14 cellular contexts compared by ENCODE assay signal in genomic region chr1:145826030-145826429, GRCh38. TPM values are rescaled to one million over a fixed set of nuclear protein-coding genes. Genes with fewer than 3 reads are reported as not detected.
DNase-seq lines count a peak whose midpoint lies in the region; ATAC-seq and TF ChIP-seq lines count a peak whose summit lies in the region.
"Had no signal": no experiment of that assay in that cellular context is flagged by ENCODE, and none has a peak within 500 bp of the region (broad histone marks: within the 10 kb centered on the region; RNA-seq: fewer than 3 reads in every experiment).

No MANE protein-coding gene starts in this region.

- no peaks in the 10 kb centered on the region for H3K27me3 ChIP-seq in CD4-positive, alpha-beta memory T cell (ENCODE audit: insufficient read depth, low read length)
- no peaks in the 10 kb centered on the region for H3K27me3 ChIP-seq in KMS-11 (ENCODE audit: insufficient read depth, low read depth)
- H3K27me3 ChIP-seq: gastroesophageal sphincter, pancreas, stomach had no signal

- peaks cover 17 to 34% (median 24%) of the 10 kb centered on the region in 4 donors for H3K4me1 Mint-ChIP-seq in CD4-positive, alpha-beta memory T cell
- H3K4me1 Mint-ChIP-seq in activated naive CD8-positive, alpha-beta T cell treated with anti-CD3 and anti-CD28 coated beads for 36 hours: peaks cover 42% of the 10 kb centered on the region
- H3K4me1 Mint-ChIP-seq in natural killer cell treated with Interleukin-12 subunit alpha and Interleukin-12 subunit beta and Interleukin-15 and Interleukin-18, amount 100 ng/mL, for 72 hours (ENCODE audit: low read depth in 2 of 2): peaks cover 27 to 32% of the 10 kb centered on the region in 2 donors

- H3K4me3 Mint-ChIP-seq in CD4-positive, alpha-beta memory T cell: peak overlapping the region; percentile 57 to 84 (median 65)
- H3K4me3 Mint-ChIP-seq in activated naive CD8-positive, alpha-beta T cell treated with anti-CD3 and anti-CD28 coated beads for 36 hours: peak overlapping the region; percentile 97
- peak overlapping the region; percentile 93 for H3K4me3 Mint-ChIP-seq in natural killer cell treated with Interleukin-12 subunit alpha and Interleukin-12 subunit beta and Interleukin-15 and Interleukin-18, amount 100 ng/mL, for 72 hours

- no peak for DNase-seq in CD4-positive, alpha-beta memory T cell
- no peak for DNase-seq in activated naive CD8-positive, alpha-beta T cell treated with anti-CD3 and anti-CD28 coated beads for 36 hours
- DNase-seq in natural killer cell treated with Interleukin-12 subunit alpha and Interleukin-12 subunit beta and Interleukin-15 and Interleukin-18, amount 100 ng/mL, for 72 hours (ENCODE audit: low spot score): no peak
- no peak for DNase-seq in A172 (ENCODE audit: low spot score)
- DNase-seq in T1000 (lab: John Stamatoyannopoulos, UW): no peak
- DNase-seq: NCI-H345; pancreas; stimulated activated CD4-positive, alpha-beta T cell treated with anti-CD3 and anti-CD28 coated beads, Interleukin-2, amount 100 ng/mL, for 24 hours; stomach had no signal

- H3K27ac ChIP-seq in CD4-positive, alpha-beta memory T cell (ENCODE audit: low read depth, low read length): no peak overlapping the region
- H3K27ac ChIP-seq in KMS-11: no peak overlapping the region
- H3K27ac ChIP-seq: gastroesophageal sphincter, pancreas, RWPE1, stomach had no signal

- H3K4me3 ChIP-seq in CD4-positive, alpha-beta memory T cell (ENCODE audit: low read length in 2 of 2): no peak overlapping the region
- no peak overlapping the region for H3K4me3 ChIP-seq in KMS-11 (IDR thresholded peaks at IDR 0.05; ENCODE audit: insufficient read depth, low read depth, low read length)
- H3K4me3 ChIP-seq: pancreas had no signal

- no peaks in the 10 kb centered on the region for H3K9me3 Mint-ChIP-seq in CD4-positive, alpha-beta memory T cell
- no peaks in the 10 kb centered on the region for H3K9me3 Mint-ChIP-seq in activated naive CD8-positive, alpha-beta T cell treated with anti-CD3 and anti-CD28 coated beads for 36 hours
- no peaks in the 10 kb centered on the region for H3K9me3 Mint-ChIP-seq in natural killer cell treated with Interleukin-12 subunit alpha and Interleukin-12 subunit beta and Interleukin-15 and Interleukin-18, amount 100 ng/mL, for 72 hours

- H3K27me3 Mint-ChIP-seq in CD4-positive, alpha-beta memory T cell: no peaks in the 10 kb centered on the region
- H3K27me3 Mint-ChIP-seq in activated naive CD8-positive, alpha-beta T cell treated with anti-CD3 and anti-CD28 coated beads for 36 hours: no peaks in the 10 kb centered on the region
- no peaks in the 10 kb centered on the region for H3K27me3 Mint-ChIP-seq in natural killer cell treated with Interleukin-12 subunit alpha and Interleukin-12 subunit beta and Interleukin-15 and Interleukin-18, amount 100 ng/mL, for 72 hours

- POLR2A ChIA-PET in CD4-positive, alpha-beta memory T cell (lab: Charles Lee; ENCODE audit: partially characterized antibody): interaction anchor here (0.6 to 5.7 kb wide), 6 partner anchors 9 to 154 kb away, joined by 3 to 58 read pairs (median 9); partner anchors contain the start of genes NUDT17 and PIAS3

- H3K79me2 ChIP-seq in KMS-11 (ENCODE audit: insufficient read depth, low read depth): peaks cover 39% of the 10 kb centered on the region

- peaks cover 43% of the 10 kb centered on the region for H3K36me3 ChIP-seq in CD4-positive, alpha-beta memory T cell (ENCODE audit: insufficient read depth, low read length)
- H3K36me3 ChIP-seq in KMS-11 (ENCODE audit: insufficient read depth): peaks cover 37% of the 10 kb centered on the region

- intact Hi-C loops in CD4-positive, alpha-beta memory T cell (cut with micrococcal nuclease): no loop called here

- CTCF ChIA-PET in CD4-positive, alpha-beta memory T cell (lab: Charles Lee; ENCODE audit: partially characterized antibody): interaction anchor here (1.0 to 3.7 kb wide), 2 partner anchors 20 to 105 kb away, joined by 4 to 31 read pairs; partner anchors contain the start of gene NUDT17

- ATAC-seq in natural killer cell treated with Interleukin-12 subunit alpha and Interleukin-12 subunit beta and Interleukin-15 and Interleukin-18, amount 100 ng/mL, for 72 hours: no peak
- ATAC-seq in HG02981 (IDR thresholded peaks at IDR 0.05; ENCODE audit: unreplicated experiment): no peak
- ATAC-seq: gastroesophageal sphincter, pancreas had no signal

- peaks cover 23% of the 10 kb centered on the region for H3K4me1 ChIP-seq in CD4-positive, alpha-beta memory T cell (ENCODE audit: insufficient read depth, low read length)
- peaks cover 49% of the 10 kb centered on the region for H3K4me1 ChIP-seq in KMS-11 (ENCODE audit: low read depth, poor library complexity, severe bottlenecking)

- H2AFZ ChIP-seq in KMS-11 (ENCODE audit: low read depth): no peak overlapping the region

- TF ChIP-seq CTCF in KMS-11 (conservative IDR thresholded peaks at IDR 0.05; ENCODE audit: low read depth, low read length): peak; percentile 46; the same call in 1 of the 2 replicates

- peak overlapping the region in 4 of 7 donors; percentile 25 to 82 (median 58) for H3K27ac Mint-ChIP-seq in CD4-positive, alpha-beta memory T cell
- peak overlapping the region; percentile 61 for H3K27ac Mint-ChIP-seq in activated naive CD8-positive, alpha-beta T cell treated with anti-CD3 and anti-CD28 coated beads for 36 hours
- H3K27ac Mint-ChIP-seq in natural killer cell treated with Interleukin-12 subunit alpha and Interleukin-12 subunit beta and Interleukin-15 and Interleukin-18, amount 100 ng/mL, for 72 hours: peak overlapping the region in 1 of 2 donors; percentile 97

- no peaks in the 10 kb centered on the region for H4K20me1 ChIP-seq in KMS-11 (ENCODE audit: insufficient read depth)

- H3K36me3 Mint-ChIP-seq in CD4-positive, alpha-beta memory T cell: peaks cover 44 to 59% of the 10 kb centered on the region in 2 donors
- H3K36me3 Mint-ChIP-seq in activated naive CD8-positive, alpha-beta T cell treated with anti-CD3 and anti-CD28 coated beads for 36 hours: peaks cover 58% of the 10 kb centered on the region
- peaks cover 39% of the 10 kb centered on the region for H3K36me3 Mint-ChIP-seq in natural killer cell treated with Interleukin-12 subunit alpha and Interleukin-12 subunit beta and Interleukin-15 and Interleukin-18, amount 100 ng/mL, for 72 hours

- H3K9ac ChIP-seq in KMS-11: no peak overlapping the region

- H3K9me3 ChIP-seq in CD4-positive, alpha-beta memory T cell (ENCODE audit: control insufficient read depth in 1 of 2, low read length in 2 of 2): no peaks in the 10 kb centered on the region
- H3K9me3 ChIP-seq: gastroesophageal sphincter, pancreas, stomach had no signal

- H3K4me2 ChIP-seq in KMS-11: peak overlapping the region; percentile 96; the same call in 1 of the 2 replicates

RNA-seq across cellular contexts. Expression of gene POLR3C, which starts 2.0 kb away (rescaled TPM):
- 10 to 100 TPM; 43.5 to 44.8 TPM for total RNA-seq in CD4-positive, alpha-beta memory T cell
- 10 to 100 TPM; 43.5 to 52.0 TPM for polyA plus RNA-seq in CD4-positive, alpha-beta memory T cell
- 10 to 100 TPM; 59.2 to 62.0 TPM for total RNA-seq in activated naive CD8-positive, alpha-beta T cell treated with anti-CD3 and anti-CD28 coated beads for 36 hours
- total RNA-seq in natural killer cell treated with Interleukin-12 subunit alpha and Interleukin-12 subunit beta and Interleukin-15 and Interleukin-18, amount 100 ng/mL, for 72 hours: 10 to 100 TPM; 51.4 to 87.4 TPM
- total RNA-seq in A172 (2014; rRNA removed; shearing (Covaris generic)): 50.4 and 63.0 TPM in 2 replicates

RNA-seq across cellular contexts. Expression of gene RNF115, which starts 2.1 kb away (rescaled TPM):
- 10 to 100 TPM; 15.2 to 15.3 TPM for total RNA-seq in CD4-positive, alpha-beta memory T cell
- 1 to 10 TPM; 3.3 to 7.6 TPM for polyA plus RNA-seq in CD4-positive, alpha-beta memory T cell
- 10 to 100 TPM; 14.3 to 15.5 TPM for total RNA-seq in activated naive CD8-positive, alpha-beta T cell treated with anti-CD3 and anti-CD28 coated beads for 36 hours
- 10 to 100 TPM; 22.9 to 36.0 TPM for total RNA-seq in natural killer cell treated with Interleukin-12 subunit alpha and Interleukin-12 subunit beta and Interleukin-15 and Interleukin-18, amount 100 ng/mL, for 72 hours
- total RNA-seq in A172 (2014; rRNA removed; shearing (Covaris generic)): 19.9 and 23.1 TPM in 2 replicates

RNA-seq across cellular contexts. Expression of gene NUDT17, which starts 19.4 kb away (rescaled TPM):
- total RNA-seq in CD4-positive, alpha-beta memory T cell: 1 to 10 TPM; 3.1 to 5.6 TPM
- 1 to 10 TPM; 3.0 to 3.7 TPM for polyA plus RNA-seq in CD4-positive, alpha-beta memory T cell
- 1 to 10 TPM; 3.6 to 3.8 TPM for total RNA-seq in activated naive CD8-positive, alpha-beta T cell treated with anti-CD3 and anti-CD28 coated beads for 36 hours
- total RNA-seq in natural killer cell treated with Interleukin-12 subunit alpha and Interleukin-12 subunit beta and Interleukin-15 and Interleukin-18, amount 100 ng/mL, for 72 hours: 1 to 10 TPM; 4.8 to 5.6 TPM
- 2.7 and 8.2 TPM in 2 replicates for total RNA-seq in A172 (2014; rRNA removed; shearing (Covaris generic))

RNA-seq across cellular contexts. Expression of gene PIAS3, which starts 32.9 kb away (rescaled TPM):
- 10 to 100 TPM; 30.3 to 33.6 TPM for total RNA-seq in CD4-positive, alpha-beta memory T cell
- polyA plus RNA-seq in CD4-positive, alpha-beta memory T cell: 10 to 100 TPM in 1 of 2 donors, 1 to 10 TPM in 1; 8.8 to 17.8 TPM
- total RNA-seq in activated naive CD8-positive, alpha-beta T cell treated with anti-CD3 and anti-CD28 coated beads for 36 hours: 10 to 100 TPM; 14.7 to 16.4 TPM
- total RNA-seq in natural killer cell treated with Interleukin-12 subunit alpha and Interleukin-12 subunit beta and Interleukin-15 and Interleukin-18, amount 100 ng/mL, for 72 hours: 10 to 100 TPM; 24.3 to 31.1 TPM
- total RNA-seq in A172 (2014; rRNA removed; shearing (Covaris generic)): 13.3 and 18.3 TPM in 2 replicates

RNA-seq across cellular contexts. Expression of gene ANKRD35, which starts 59.6 kb away (rescaled TPM):
- total RNA-seq in CD4-positive, alpha-beta memory T cell: not detected
- under 1 TPM in 1 of 2 donors, not detected in 1; 0.34 TPM for polyA plus RNA-seq in CD4-positive, alpha-beta memory T cell
- under 1 TPM; 0.58 to 0.64 TPM for total RNA-seq in activated naive CD8-positive, alpha-beta T cell treated with anti-CD3 and anti-CD28 coated beads for 36 hours
- under 1 TPM; 0.12 to 0.14 TPM for total RNA-seq in natural killer cell treated with Interleukin-12 subunit alpha and Interleukin-12 subunit beta and Interleukin-15 and Interleukin-18, amount 100 ng/mL, for 72 hours
- not detected in 2 replicates for total RNA-seq in A172 (2014; rRNA removed; shearing (Covaris generic))
- total RNA-seq: Daoy had no signal
